In genomic region chr1:229117664-229118300, GRCh38 we compare ENCODE assay signal across 10 cellular contexts.
DNase-seq lines count a peak whose midpoint lies in the region; ATAC-seq and TF ChIP-seq lines count a peak whose summit lies in the region.
"Had no signal": no experiment of that assay in that cellular context is flagged by ENCODE, and none has a peak within 500 bp of the region (broad histone marks: within the 10 kb centered on the region; RNA-seq: fewer than 3 reads in every experiment).

No MANE protein-coding gene starts in this region.

- H3K36me3 ChIP-seq in mammary epithelial cell (ENCODE audit: insufficient read depth, low read length): no peaks in the 10 kb centered on the region
- H3K36me3 ChIP-seq in right lobe of liver: no peaks in the 10 kb centered on the region
- H3K36me3 ChIP-seq in uterus: no peaks in the 10 kb centered on the region

- TF ChIP-seq POLR2A in right lobe of liver (IDR thresholded peaks at IDR 0.05): no peak
- TF ChIP-seq POLR2A in uterus (IDR thresholded peaks at IDR 0.05): no peak

- H3K4me1 ChIP-seq in mammary epithelial cell (ENCODE audit: insufficient read depth, low read length) (peaks cover 4% of the 10 kb centered on the region), right lobe of liver (peaks cover 0 to 31% (median 7%) of the 10 kb centered on the region in 4 donors), uterus (peaks cover 3 to 8% of the 10 kb centered on the region in 2 donors)

- H3K4me3 ChIP-seq in mammary epithelial cell (replicated peaks in 1 of 3; ENCODE audit: insufficient read depth in 1 of 3, low read depth in 2 of 3, low read length in 3 of 3) (no peak overlapping the region), right lobe of liver (peak overlapping the region in 1 of 3 donors; percentile 19), uterus (no peak overlapping the region)
- H3K4me3 ChIP-seq: PC-9 had no signal

- 28% methylated on average over 11 of the region's 14 CpGs for WGBS in mammary epithelial cell (ENCODE audit: low coverage, missing lambda C conversion rate)
- WGBS in right lobe of liver (ENCODE audit: insufficient coverage, low coverage, low lambda C conversion rate, missing lambda C conversion rate): 8% methylated on average over 7 of the region's 14 CpGs

- ATAC-seq in right lobe of liver (peak; percentile 70 to 84 (median 76)), HG03439 (IDR thresholded peaks at IDR 0.05; ENCODE audit: unreplicated experiment) (no peak)
- ATAC-seq: stimulated activated memory B cell treated with anti-CD40 and anti-IgM and Interleukin-4, amounts not matched to agents 10 μg/mL and 1 μg/mL and 100 μg/mL, for 72 hours had no signal

- H3K9me3 ChIP-seq in mammary epithelial cell (replicated peaks; ENCODE audit: insufficient read depth, low read length) (no peaks in the 10 kb centered on the region), right lobe of liver (no peaks in the 10 kb centered on the region), uterus (no peaks in the 10 kb centered on the region)

- peak; percentile 19 for DNase-seq in NCI-H510A treated with DMSO at 0.1 percent for 48 hours (lab: John Stamatoyannopoulos, UW)
- no peak for DNase-seq in NCI-H510A (lab: John Stamatoyannopoulos, UW)
- DNase-seq in mammary epithelial cell: peak; percentile 20
- DNase-seq in right lobe of liver: peak; percentile 75 to 91 (median 90)
- peak; percentile 50 to 61 for DNase-seq in uterus
- DNase-seq in stimulated activated CD4-positive, alpha-beta T cell treated with anti-CD3 and anti-CD28 coated beads, Interleukin-2, amount 100 ng/mL, for 24 hours: no peak
- DNase-seq in T-helper 1 cell: no peak

- H3K9ac ChIP-seq in mammary epithelial cell (ENCODE audit: insufficient read depth, low read length): no peak overlapping the region

- no peaks in the 10 kb centered on the region for H3K27me3 ChIP-seq in mammary epithelial cell (ENCODE audit: insufficient read depth, low read length)
- no peaks in the 10 kb centered on the region for H3K27me3 ChIP-seq in right lobe of liver
- no peaks in the 10 kb centered on the region for H3K27me3 ChIP-seq in uterus

- intact Hi-C loops in mammary epithelial cell (cut with micrococcal nuclease): no loop called here
- intact Hi-C loops in right lobe of liver (cut with DNase I): no loop called here
- intact Hi-C loops in uterus (cut with DNase I; ENCODE audit: low total_unique reads): no loop called here

- TF ChIP-seq CTCF in mammary epithelial cell (conservative IDR thresholded peaks at IDR 0.05 in 1 of 2, IDR thresholded peaks at IDR 0.05 in 1 of 2; ENCODE audit: extremely low read depth in 1 of 2, insufficient read depth in 1 of 2, low read depth in 1 of 2, low read length in 2 of 2) (no peak), right lobe of liver (IDR thresholded peaks at IDR 0.05) (no peak), uterus (IDR thresholded peaks at IDR 0.05) (no peak)

- in situ Hi-C loops in mammary epithelial cell (cut with MboI; ENCODE audit: low sequenced_read_pairs in 2 of 2): no loop called here

- CTCF ChIA-PET in mammary epithelial cell (lab: Charles Lee; ENCODE audit: low non-redundant PET): interaction anchor here (0.6 kb wide), 1 partner anchor 364 kb away, joined by 4 read pairs; no protein-coding TSS in a partner anchor

- H2AFZ ChIP-seq in mammary epithelial cell (ENCODE audit: low read depth, low read length): no peak overlapping the region
- H2AFZ ChIP-seq: PC-9 had no signal

- BruUV-seq in mammary epithelial cell (replicated peaks; lab: Mats Ljungman, UMichigan): no TSS peak

- H3K79me2 ChIP-seq in mammary epithelial cell (ENCODE audit: insufficient read depth, low read length): no peaks in the 10 kb centered on the region

- dilution Hi-C loops in mammary epithelial cell (cut with HindIII; ENCODE audit: low sequenced_read_pairs): no loop called here

- no peak overlapping the region for H3K4me2 ChIP-seq in mammary epithelial cell (ENCODE audit: insufficient read depth, low read depth, low read length)
- H3K4me2 ChIP-seq: PC-9 had no signal

- no peaks in the 10 kb centered on the region for H4K20me1 ChIP-seq in mammary epithelial cell (ENCODE audit: insufficient read depth, low read length)

- no peak overlapping the region for H3K27ac ChIP-seq in mammary epithelial cell (ENCODE audit: insufficient read depth, low read depth, low read length)
- peak overlapping the region; percentile 56 to 92 (median 74) for H3K27ac ChIP-seq in right lobe of liver
- H3K27ac ChIP-seq in uterus: peak overlapping the region in 1 of 2 donors; percentile 9
- H3K27ac ChIP-seq: PC-9 had no signal

Comparison
In these comparisons a context has a peak if more than half of its experiments do, and no peak if none do; other contexts are left out.
1. DNase-seq: peak in NCI-H510A treated with DMSO at 0.1 percent for 48 hours (single experiment), mammary epithelial cell (single experiment), right lobe of liver (3 of 3) and uterus (2 of 2); none in NCI-H510A (single experiment), stimulated activated CD4-positive, alpha-beta T cell treated with anti-CD3 and anti-CD28 coated beads, Interleukin-2, amount 100 ng/mL, for 24 hours (0 of 2) and T-helper 1 cell (0 of 5).